1 cellular context compared by ENCODE assay signal in genomic region chr12:19150273-19150895, GRCh38.
TF ChIP-seq lines count a peak whose summit lies in the region.

No MANE protein-coding gene starts in this region.

TF ChIP-seq in A549, 52 proteins besides CTCF, POLR2A, EP300 and RAD21 (continued from another document):
- no peak for TF ChIP-seq USF2 (IDR thresholded peaks at IDR 0.05)
- TF ChIP-seq PHF8 (IDR thresholded peaks at IDR 0.05; ENCODE audit: borderline replicate concordance, low read depth), result no peak
- TF ChIP-seq CBX2 (IDR thresholded peaks at IDR 0.05; ENCODE audit: borderline replicate concordance, low read depth), result no peak
- no peak for TF ChIP-seq SMC3 (IDR thresholded peaks at IDR 0.05)
- TF ChIP-seq REST (IDR thresholded peaks at IDR 0.05), result no peak
- TF ChIP-seq HOXA7 (CRISPR knock-in tag; IDR thresholded peaks at IDR 0.05), result no peak
- no peak for TF ChIP-seq RARB (CRISPR knock-in tag; IDR thresholded peaks at IDR 0.05)
- TF ChIP-seq FOSB (CRISPR knock-in tag; IDR thresholded peaks at IDR 0.05), result no peak
- no peak for TF ChIP-seq ELK1 (IDR thresholded peaks at IDR 0.05; ENCODE audit: low read depth, low read length)
- TF ChIP-seq ZSCAN20 (CRISPR knock-in tag; IDR thresholded peaks at IDR 0.05), result no peak
- no peak for TF ChIP-seq NFE2L2 (conservative IDR thresholded peaks at IDR 0.05; ENCODE audit: low read length)
- TF ChIP-seq BHLHE40 (IDR thresholded peaks at IDR 0.05; ENCODE audit: low read depth, low read length), result no peak
- no peak for TF ChIP-seq EHMT2 (IDR thresholded peaks at IDR 0.05; ENCODE audit: low read depth)
- TF ChIP-seq EHF (CRISPR knock-in tag; IDR thresholded peaks at IDR 0.05), result no peak
- no peak for TF ChIP-seq GATA3 (IDR thresholded peaks at IDR 0.05; ENCODE audit: borderline replicate concordance)
- TF ChIP-seq PBX3 (IDR thresholded peaks at IDR 0.05), result no peak
TF ChIP-seq in A549: peak in this region for 0.
